Comparison of ENCODE assay signal across 1 cellular context in genomic region chr1:9724706-9725476, GRCh38.
A peak's percentile ranks its signal among the peaks of the same experiment; 100 is the strongest.
TF ChIP-seq lines count a peak whose summit lies in the region.

No MANE protein-coding gene starts in this region.

TF ChIP-seq in K562, 482 proteins besides CTCF, POLR2A, EP300 and RAD21 (continued from another document and continues in another):
- TF ChIP-seq BCLAF1 (IDR thresholded peaks at IDR 0.05; ENCODE audit: borderline replicate concordance in 1 of 2, control insufficient read depth in 1 of 2, low read depth in 2 of 2, low read length in 1 of 2) (no peak), ZNF740 (CRISPR knock-in tag; IDR thresholded peaks at IDR 0.05) (no peak), ZNF740 (tag; IDR thresholded peaks at IDR 0.05) (no peak), KLF16 (IDR thresholded peaks at IDR 0.05) (peak; percentile 80), MTA3 (IDR thresholded peaks at IDR 0.05; ENCODE audit: borderline replicate concordance) (peak; percentile 55; the same call in 1 of the 2 replicates), NR4A1 (CRISPR knock-in tag; IDR thresholded peaks at IDR 0.05) (no peak), NR4A1 (tag; IDR thresholded peaks at IDR 0.05) (no peak), STAG1 (CRISPR knock-in tag; IDR thresholded peaks at IDR 0.05; ENCODE audit: borderline replicate concordance) (peak; percentile 80; the same call in 1 of the 2 replicates), DEAF1 (CRISPR knock-in tag; IDR thresholded peaks at IDR 0.05) (peak; percentile 67; the same call in 1 of the 2 replicates), ILF3 (IDR thresholded peaks at IDR 0.05; ENCODE audit: borderline replicate concordance) (no peak), RB1 (IDR thresholded peaks at IDR 0.05; ENCODE audit: low read depth) (peak; percentile 88), SMAD4 (CRISPR knock-in tag; conservative IDR thresholded peaks at IDR 0.05) (0 out of 2 replicates have a peak, but pooled peaks have one; percentile 21), ARID1B (IDR thresholded peaks at IDR 0.05) (peak; percentile 36; the same call in 1 of the 2 replicates), E2F3 (CRISPR knock-in tag; IDR thresholded peaks at IDR 0.05) (0 out of 2 replicates have a peak, but pooled peaks have one; percentile 0), NRF1 (conservative IDR thresholded peaks at IDR 0.05 in 1 of 2, IDR thresholded peaks at IDR 0.05 in 1 of 2) (0 out of 4 replicates have a peak, but pooled peaks have one; percentile 3 to 21), RCOR1 (IDR thresholded peaks at IDR 0.05; ENCODE audit: borderline replicate concordance in 1 of 2, low read depth in 2 of 2, low read length in 2 of 2) (peak in 1 of 2 experiments; percentile 47; a peak in 1 of 4 replicates), BRD9 (IDR thresholded peaks at IDR 0.05; ENCODE audit: low read depth, partially characterized antibody) (no peak), MYC (IDR thresholded peaks at IDR 0.05; ENCODE audit: low read depth, low read length) (0 out of 2 replicates have a peak, but pooled peaks have one; percentile 28), MYC (CRISPR knock-in tag; IDR thresholded peaks at IDR 0.05; ENCODE audit: borderline replicate concordance, low read depth) (no peak), ATF7 (IDR thresholded peaks at IDR 0.05) (0 out of 2 replicates have a peak, but pooled peaks have one; percentile 16), ARID2 (IDR thresholded peaks at IDR 0.05) (peak; percentile 67; the same call in 1 of the 2 replicates), NONO (IDR thresholded peaks at IDR 0.05; ENCODE audit: low read depth in 2 of 2, low read length in 1 of 2) (0 out of 4 replicates have a peak, but pooled peaks of 1 of the 2 experiments have one; percentile 30), ATF1 (CRISPR knock-in tag; IDR thresholded peaks at IDR 0.05) (no peak), ATF1 (tag; IDR thresholded peaks at IDR 0.05) (no peak), TFAP4 (CRISPR knock-in tag; IDR thresholded peaks at IDR 0.05; ENCODE audit: borderline replicate concordance) (peak; percentile 66; the same call in 1 of the 2 replicates), CC2D1A (IDR thresholded peaks at IDR 0.05) (peak; percentile 89), FOXP4 (CRISPR knock-in tag; IDR thresholded peaks at IDR 0.05; ENCODE audit: borderline replicate concordance) (no peak), PHF21A (IDR thresholded peaks at IDR 0.05; ENCODE audit: borderline replicate concordance, low read depth) (0 out of 2 replicates have a peak, but pooled peaks have one; percentile 21), TCF3 (CRISPR knock-in tag; IDR thresholded peaks at IDR 0.05) (no peak), RNF2 (IDR thresholded peaks at IDR 0.05) (no peak), RBFOX2 (IDR thresholded peaks at IDR 0.05; ENCODE audit: low read depth, low read length) (peak; percentile 21; the same call in 1 of the 2 replicates), CBX3 (IDR thresholded peaks at IDR 0.05; ENCODE audit: borderline replicate concordance in 1 of 2, low read length in 2 of 2) (peak in 1 of 2 experiments; percentile 71; a peak in 1 of 3 replicates), TBP (optimal IDR thresholded peaks at IDR 0.05; ENCODE audit: low read depth, low read length) (no peak), ZBED1 (IDR thresholded peaks at IDR 0.05) (0 out of 2 replicates have a peak, but pooled peaks have one; percentile 50), SMARCA5 (IDR thresholded peaks at IDR 0.05) (0 out of 2 replicates have a peak, but pooled peaks have one; percentile 8), KLF10 (CRISPR knock-in tag; IDR thresholded peaks at IDR 0.05) (no peak), NBN (IDR thresholded peaks at IDR 0.05; ENCODE audit: low read depth) (0 out of 2 replicates have a peak, but pooled peaks have one; percentile 38), KLF13 (tag; IDR thresholded peaks at IDR 0.05; ENCODE audit: borderline replicate concordance, low read depth) (0 out of 2 replicates have a peak, but pooled peaks have one; percentile 20), MYNN (IDR thresholded peaks at IDR 0.05) (peak; percentile 40; the same call in 1 of the 2 replicates), MYNN (CRISPR knock-in tag; IDR thresholded peaks at IDR 0.05) (no peak), TOE1 (IDR thresholded peaks at IDR 0.05; ENCODE audit: borderline replicate concordance) (0 out of 2 replicates have a peak, but pooled peaks have one; percentile 32), TOE1 (CRISPR knock-in tag; IDR thresholded peaks at IDR 0.05; ENCODE audit: borderline replicate concordance, low read depth) (no peak), EGR1 (conservative IDR thresholded peaks at IDR 0.05) (peak; percentile 78), GATA2 (CRISPR knock-in tag; IDR thresholded peaks at IDR 0.05) (no peak), POLR2G (IDR thresholded peaks at IDR 0.05; ENCODE audit: low read depth, low read length) (peak; percentile 37), FOSL1 (tag; conservative IDR thresholded peaks at IDR 0.05) (no peak), RBM39 (optimal IDR thresholded peaks at IDR 0.05; ENCODE audit: low read depth, low read length) (no peak), SP1 (CRISPR knock-in tag; IDR thresholded peaks at IDR 0.05) (peak; percentile 19; the same call in 1 of the 2 replicates), CTBP1 (IDR thresholded peaks at IDR 0.05; ENCODE audit: borderline replicate concordance) (peak; percentile 55), THRB (CRISPR knock-in tag; conservative IDR thresholded peaks at IDR 0.05) (no peak), ESRRA (IDR thresholded peaks at IDR 0.05; ENCODE audit: borderline replicate concordance, low read depth) (0 out of 2 replicates have a peak, but pooled peaks have one; percentile 26), XRCC5 (IDR thresholded peaks at IDR 0.05; ENCODE audit: low read depth, low read length) (peak; percentile 92), HDGF (IDR thresholded peaks at IDR 0.05) (0 out of 2 replicates have a peak, but pooled peaks have one; percentile 22), CREM (IDR thresholded peaks at IDR 0.05; ENCODE audit: low read depth) (peak; percentile 51), JUND (IDR thresholded peaks at IDR 0.05; ENCODE audit: borderline replicate concordance, low read depth, low read length) (peak; percentile 54), JUND (tag; IDR thresholded peaks at IDR 0.05; ENCODE audit: borderline replicate concordance, low read depth, low read length) (no peak), YY1 (IDR thresholded peaks at IDR 0.05; ENCODE audit: borderline replicate concordance in 1 of 3, control insufficient read depth in 1 of 3, extremely low read depth in 1 of 3, insufficient read depth in 3 of 3, insufficient read length in 1 of 3, insufficient replicate concordance in 2 of 3, low read depth in 1 of 3, low read length in 2 of 3) (peak in 2 of 3 experiments; percentile 35 to 64), KDM1A (IDR thresholded peaks at IDR 0.05) (peak in 1 of 2 experiments; percentile 14; a peak in 1 of 4 replicates), DPF2 (IDR thresholded peaks at IDR 0.05) (peak; percentile 23; the same call in 1 of the 2 replicates), PURB (CRISPR knock-in tag; IDR thresholded peaks at IDR 0.05; ENCODE audit: low read depth) (no peak), MTA1 (IDR thresholded peaks at IDR 0.05; ENCODE audit: borderline replicate concordance) (0 out of 2 replicates have a peak, but pooled peaks have one; percentile 27), ZNF24 (IDR thresholded peaks at IDR 0.05) (peak; percentile 55; the same call in 1 of the 2 replicates), ZC3H4 (CRISPR knock-in tag; IDR thresholded peaks at IDR 0.05; ENCODE audit: borderline replicate concordance) (0 out of 2 replicates have a peak, but pooled peaks have one; percentile 48), ATF3 (IDR thresholded peaks at IDR 0.05) (no peak), ATF3 (CRISPR knock-in tag; conservative IDR thresholded peaks at IDR 0.05) (0 out of 2 replicates have a peak, but pooled peaks have one; percentile 46), ZNF263 (CRISPR knock-in tag; IDR thresholded peaks at IDR 0.05; ENCODE audit: borderline replicate concordance) (0 out of 2 replicates have a peak, but pooled peaks have one; percentile 13)
